In genomic region chr5:172383231-172383802, GRCh38 we compare ENCODE assay signal across 1 cellular context.
TF ChIP-seq lines count a peak whose summit lies in the region.

No MANE protein-coding gene starts in this region.

TF ChIP-seq in HepG2, 621 proteins besides CTCF, POLR2A, EP300 and RAD21 (continued from another document):
- TF ChIP-seq ZBED4 (CRISPR knock-in tag; IDR thresholded peaks at IDR 0.05; ENCODE audit: borderline replicate concordance) (no peak), HIC2 (CRISPR knock-in tag; IDR thresholded peaks at IDR 0.05; ENCODE audit: low read depth) (no peak), ZGPAT (CRISPR knock-in tag; IDR thresholded peaks at IDR 0.05) (peak; percentile 85), GATAD2A (CRISPR knock-in tag; IDR thresholded peaks at IDR 0.05) (peak; percentile 80), JARID2 (CRISPR knock-in tag; IDR thresholded peaks at IDR 0.05; ENCODE audit: insufficient replicate concordance) (no peak), SATB2 (CRISPR knock-in tag; IDR thresholded peaks at IDR 0.05) (no peak), TARDBP (CRISPR knock-in tag; IDR thresholded peaks at IDR 0.05) (peak; percentile 40; the same call in 1 of the 2 replicates), NCOR1 (IDR thresholded peaks at IDR 0.05; ENCODE audit: borderline replicate concordance, low read length) (peak; percentile 50; the same call in 1 of the 2 replicates), ZNF7 (CRISPR knock-in tag; IDR thresholded peaks at IDR 0.05) (no peak), MIXL1 (CRISPR knock-in tag; IDR thresholded peaks at IDR 0.05) (peak; percentile 61), SKI (IDR thresholded peaks at IDR 0.05; ENCODE audit: partially characterized antibody) (no peak), ZNF34 (CRISPR knock-in tag; IDR thresholded peaks at IDR 0.05; ENCODE audit: borderline replicate concordance) (no peak), ZBTB39 (CRISPR knock-in tag; IDR thresholded peaks at IDR 0.05) (no peak), FOXJ3 (CRISPR knock-in tag; IDR thresholded peaks at IDR 0.05; ENCODE audit: borderline replicate concordance) (peak; percentile 57; the same call in 1 of the 2 replicates), PPARG (CRISPR knock-in tag; conservative IDR thresholded peaks at IDR 0.05) (peak; percentile 48; the same call in 1 of the 2 replicates), RFXAP (CRISPR knock-in tag; IDR thresholded peaks at IDR 0.05; ENCODE audit: borderline replicate concordance) (0 out of 2 replicates have a peak, but pooled peaks have one; percentile 45), ZSCAN29 (CRISPR knock-in tag; conservative IDR thresholded peaks at IDR 0.05) (peak; percentile 88; the same call in 1 of the 2 replicates), ZNF280B (CRISPR knock-in tag; IDR thresholded peaks at IDR 0.05; ENCODE audit: borderline replicate concordance) (no peak), ZNF362 (CRISPR knock-in tag; IDR thresholded peaks at IDR 0.05; ENCODE audit: borderline replicate concordance) (0 out of 2 replicates have a peak, but pooled peaks have one; percentile 14), ZNF138 (CRISPR knock-in tag; IDR thresholded peaks at IDR 0.05; ENCODE audit: low read depth) (no peak), ZMYM3 (CRISPR knock-in tag; IDR thresholded peaks at IDR 0.05) (peak; percentile 45; the same call in 1 of the 2 replicates), ZNF577 (CRISPR knock-in tag; IDR thresholded peaks at IDR 0.05; ENCODE audit: borderline replicate concordance, low read depth) (no peak), EHMT2 (IDR thresholded peaks at IDR 0.05; ENCODE audit: borderline replicate concordance, low read depth, low read length) (no peak), GATAD1 (CRISPR knock-in tag; IDR thresholded peaks at IDR 0.05) (peak; percentile 58; the same call in 1 of the 2 replicates), ZNF614 (CRISPR knock-in tag; IDR thresholded peaks at IDR 0.05; ENCODE audit: borderline replicate concordance) (peak; percentile 70; the same call in 1 of the 2 replicates), HOXA3 (CRISPR knock-in tag; IDR thresholded peaks at IDR 0.05) (0 out of 2 replicates have a peak, but pooled peaks have one; percentile 17), RNF219 (CRISPR knock-in tag; IDR thresholded peaks at IDR 0.05) (no peak), RBM22 (optimal IDR thresholded peaks at IDR 0.05; ENCODE audit: low read length) (no peak), ZNF552 (CRISPR knock-in tag; IDR thresholded peaks at IDR 0.05; ENCODE audit: borderline replicate concordance) (no peak), ARID5B (CRISPR knock-in tag; IDR thresholded peaks at IDR 0.05) (peak; percentile 88; the same call in 1 of the 2 replicates), ZNF574 (CRISPR knock-in tag; IDR thresholded peaks at IDR 0.05) (no peak)
TF ChIP-seq in HepG2: peak in this region for 102.
